ENCODE assay signal across 21 cellular contexts in the genomic region with DNA sequence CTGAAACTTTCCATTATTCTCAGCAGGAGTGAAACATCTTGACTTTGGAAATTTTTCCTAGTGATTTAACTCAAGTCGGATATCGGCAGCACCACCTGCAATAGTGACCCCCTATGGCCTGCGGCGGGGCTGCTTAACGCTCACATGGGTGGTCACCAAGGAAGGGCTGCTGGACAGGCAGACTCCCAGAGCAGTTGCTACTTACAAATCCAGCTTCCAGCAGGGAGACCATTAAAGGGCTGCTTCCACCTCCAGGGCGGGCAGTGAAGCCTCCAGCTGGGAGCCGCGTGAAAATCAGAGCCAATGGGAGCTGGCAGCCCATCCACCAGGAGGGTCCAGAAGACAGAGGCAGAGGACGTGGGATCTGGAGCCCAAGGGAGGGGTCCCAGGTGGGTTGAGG.
"Had no signal": no experiment of that assay in that cellular context is flagged by ENCODE, and none has a peak within 500 bp of the region (broad histone marks: within the 10 kb centered on the region; RNA-seq: fewer than 3 reads in every experiment).

No MANE protein-coding gene starts in this region.

- H3K4me3 Mint-ChIP-seq: dendritic cell treated with granulocyte-macrophage colony-stimulating factor and Interleukin-4, amounts not matched to agents 40 ng/mL and 50 ng/mL, for 4 days; mesothelial cell of epicardium had no signal

- H3K27me3 Mint-ChIP-seq: dendritic cell treated with granulocyte-macrophage colony-stimulating factor and Interleukin-4, amounts not matched to agents 40 ng/mL and 50 ng/mL, for 4 days had no signal

- ATAC-seq: esophagus mucosa, gastrocnemius medialis, heart right ventricle, left cardiac atrium, left lung, left ventricle myocardium superior, lower lobe of right lung, mucosa of descending colon had no signal

- H3K4me1 Mint-ChIP-seq: mesothelial cell of epicardium had no signal

- DNase-seq: colonic mucosa; cortex of kidney; effector CD4-positive, alpha-beta T cell; effector memory CD4-positive, alpha-beta T cell; erythroblast; esophagus squamous epithelium; foreskin fibroblast; foreskin melanocyte; gastrocnemius medialis; glutamatergic neuron; heart right ventricle; hippocampal formation; left cardiac atrium; left lung; left ventricle myocardium superior; lower lobe of right lung; mesenchymal stem cell; mucosa of descending colon had no signal

- H3K27ac Mint-ChIP-seq: dendritic cell treated with granulocyte-macrophage colony-stimulating factor and Interleukin-4, amounts not matched to agents 40 ng/mL and 50 ng/mL, for 4 days; mesothelial cell of epicardium had no signal
